Comparison of ENCODE assay signal across 26 cellular contexts in genomic region chr1:64195089-64195410, GRCh38. TPM values are rescaled to one million over a fixed set of nuclear protein-coding genes. Genes with fewer than 3 reads are reported as not detected.
DNase-seq lines count a peak whose midpoint lies in the region; ATAC-seq, FAIRE-seq and TF ChIP-seq lines count a peak whose summit lies in the region.
"Had no signal": no experiment of that assay in that cellular context is flagged by ENCODE, and none has a peak within 500 bp of the region (broad histone marks: within the 10 kb centered on the region; RNA-seq: fewer than 3 reads in every experiment).

No MANE protein-coding gene starts in this region.

- H3K27me3 Mint-ChIP-seq in GM23338 (ENCODE audit: insufficient read depth, low read depth, poor library complexity): no peaks in the 10 kb centered on the region
- H3K27me3 Mint-ChIP-seq in stimulated activated naive B cell treated with anti-CD40 and anti-IgM and Interleukin-4, amounts not matched to agents 10 μg/mL and 1 μg/mL and 100 μg/mL, for 72 hours: no peaks in the 10 kb centered on the region
- H3K27me3 Mint-ChIP-seq: CD4-positive, alpha-beta memory T cell; dendritic cell treated with granulocyte-macrophage colony-stimulating factor and Interleukin-4, amounts not matched to agents 40 ng/mL and 50 ng/mL, for 4 days; naive thymus-derived CD4-positive, alpha-beta T cell had no signal

- H3K4me1 ChIP-seq in GM23338 (ENCODE audit: insufficient read depth) (no peaks in the 10 kb centered on the region), K562 (replicated peaks in 1 of 2; ENCODE audit: control insufficient read depth in 2 of 2, insufficient read depth in 2 of 2, low read length in 2 of 2) (no peaks in the 10 kb centered on the region)
- H3K4me1 ChIP-seq: parathyroid adenoma, right lobe of liver, SJSA1 had no signal

- H3K4me3 ChIP-seq in GM23338: no peak overlapping the region
- no peak overlapping the region for H3K4me3 ChIP-seq in K562
- H3K4me3 ChIP-seq in fibroblast of villous mesenchyme (ENCODE audit: low read depth, low read length): no peak overlapping the region
- H3K4me3 ChIP-seq: heart right ventricle, right lobe of liver, SJSA1 had no signal

- no peak overlapping the region for H3K4me3 Mint-ChIP-seq in GM23338
- peak overlapping the region; percentile 10 to 11 for H3K4me3 Mint-ChIP-seq in stimulated activated naive B cell treated with anti-CD40 and anti-IgM and Interleukin-4, amounts not matched to agents 10 μg/mL and 1 μg/mL and 100 μg/mL, for 72 hours
- H3K4me3 Mint-ChIP-seq: CD4-positive, alpha-beta memory T cell; dendritic cell treated with granulocyte-macrophage colony-stimulating factor and Interleukin-4, amounts not matched to agents 40 ng/mL and 50 ng/mL, for 4 days; naive thymus-derived CD4-positive, alpha-beta T cell had no signal

- TF ChIP-seq CTCF in GM23338 (conservative IDR thresholded peaks at IDR 0.05; ENCODE audit: low read depth in 2 of 2) (no peak), K562 (IDR thresholded peaks at IDR 0.05 in 2 of 3, conservative IDR thresholded peaks at IDR 0.05 in 1 of 3; ENCODE audit: insufficient read depth in 2 of 3, low read depth in 1 of 3, low read length in 3 of 3) (no peak), fibroblast of villous mesenchyme (IDR thresholded peaks at IDR 0.05; ENCODE audit: insufficient read depth, low read depth, low read length) (no peak), omental fat pad (IDR thresholded peaks at IDR 0.05) (no peak)

- H3K36me3 ChIP-seq in GM23338 (ENCODE audit: insufficient read depth) (no peaks in the 10 kb centered on the region), K562 (ENCODE audit: control insufficient read depth, insufficient read depth, low read length) (no peaks in the 10 kb centered on the region)
- H3K36me3 ChIP-seq: heart right ventricle, right lobe of liver, SJSA1 had no signal

- TF ChIP-seq RAD21 in K562 (CRISPR knock-in tag; conservative IDR thresholded peaks at IDR 0.05 in 1 of 2, IDR thresholded peaks at IDR 0.05 in 1 of 2): no peak

- H3K9ac ChIP-seq in K562 (ENCODE audit: insufficient read depth in 1 of 2, low read depth in 2 of 2, low read length in 2 of 2): no peak overlapping the region
- H3K9ac ChIP-seq: parathyroid adenoma had no signal

- H3K9me3 Mint-ChIP-seq in GM23338: peaks cover 10% of the 10 kb centered on the region; the same call in 2 of the 3 replicates
- H3K9me3 Mint-ChIP-seq in stimulated activated naive B cell treated with anti-CD40 and anti-IgM and Interleukin-4, amounts not matched to agents 10 μg/mL and 1 μg/mL and 100 μg/mL, for 72 hours: peaks cover 0 to 8% of the 10 kb centered on the region in 2 donors
- H3K9me3 Mint-ChIP-seq: CD4-positive, alpha-beta memory T cell; dendritic cell treated with granulocyte-macrophage colony-stimulating factor and Interleukin-4, amounts not matched to agents 40 ng/mL and 50 ng/mL, for 4 days; naive thymus-derived CD4-positive, alpha-beta T cell had no signal

- in situ Hi-C loops in K562 (cut with MboI): no loop called here

- POLR2A ChIA-PET in K562 (lab: Yijun Ruan, JAX): no interaction called here

- H3K27ac Mint-ChIP-seq in GM23338: no peak overlapping the region
- H3K27ac Mint-ChIP-seq in stimulated activated naive B cell treated with anti-CD40 and anti-IgM and Interleukin-4, amounts not matched to agents 10 μg/mL and 1 μg/mL and 100 μg/mL, for 72 hours: peak overlapping the region; percentile 70
- H3K27ac Mint-ChIP-seq: CD4-positive, alpha-beta memory T cell; dendritic cell treated with granulocyte-macrophage colony-stimulating factor and Interleukin-4, amounts not matched to agents 40 ng/mL and 50 ng/mL, for 4 days; naive thymus-derived CD4-positive, alpha-beta T cell had no signal

- H3K36me3 Mint-ChIP-seq in GM23338 (ENCODE audit: low read depth): peaks cover 3% of the 10 kb centered on the region; the same call in 1 of the 3 replicates
- no peaks in the 10 kb centered on the region for H3K36me3 Mint-ChIP-seq in stimulated activated naive B cell treated with anti-CD40 and anti-IgM and Interleukin-4, amounts not matched to agents 10 μg/mL and 1 μg/mL and 100 μg/mL, for 72 hours
- H3K36me3 Mint-ChIP-seq: CD4-positive, alpha-beta memory T cell; naive thymus-derived CD4-positive, alpha-beta T cell had no signal

- H3K27me3 ChIP-seq in GM23338 (ENCODE audit: insufficient read depth) (no peaks in the 10 kb centered on the region), K562 (ENCODE audit: control insufficient read depth in 2 of 2, insufficient read depth in 2 of 2, low read length in 2 of 2) (peaks cover 0 to 5% of the 10 kb centered on the region in 2 experiments; a peak in 2 of 5 replicates)
- H3K27me3 ChIP-seq: heart right ventricle, right lobe of liver, SJSA1 had no signal

- no TSS peak for BruUV-seq in K562 (replicated peaks; lab: Mats Ljungman, UMichigan)

- 0 out of 2 replicates have a peak, but pooled peaks cover 10% of the 10 kb centered on the region for H3K9me2 ChIP-seq in GM23338 (ENCODE audit: insufficient read depth)

- FAIRE-seq in K562 (lab: Jason Lieb, UNC): peak; percentile 26
- FAIRE-seq: HTR-8/SVneo had no signal

- no peak overlapping the region for H3K27ac ChIP-seq in GM23338 (ENCODE audit: low read depth)
- no peak overlapping the region for H3K27ac ChIP-seq in K562 (ENCODE audit: extremely low read depth, low read depth, low read length)
- H3K27ac ChIP-seq: parathyroid adenoma, right lobe of liver, SJSA1 had no signal

- intact Hi-C loops in K562 (cut with micrococcal nuclease): no loop called here

- ATAC-seq in GM23338 (peak; percentile 47), K562 (no peak), HG02610 (IDR thresholded peaks at IDR 0.05; ENCODE audit: unreplicated experiment) (no peak), omental fat pad (ENCODE audit: low FRiP score) (no peak)
- peak; percentile 35 to 37 for ATAC-seq in stimulated activated naive B cell treated with anti-CD40 and anti-IgM and Interleukin-4, amounts not matched to agents 10 μg/mL and 1 μg/mL and 100 μg/mL, for 72 hours (replicated peaks)
- ATAC-seq: naive thymus-derived CD4-positive, alpha-beta T cell; right lobe of liver; stimulated activated naive CD8-positive, alpha-beta T cell treated with anti-CD3 and anti-CD28 coated beads, Interleukin-15, Interleukin-2, amounts not matched to agents 100 U/mL and 50 U/mL, for 24 hours had no signal

- no peak for TF ChIP-seq EP300 in K562 (IDR thresholded peaks at IDR 0.05; ENCODE audit: low read length)

- no peak overlapping the region for H3K4me2 ChIP-seq in GM23338
- H3K4me2 ChIP-seq in K562 (ENCODE audit: insufficient read depth, low read length): no peak overlapping the region

- no peak for DNase-seq in GM23338 (ENCODE audit: low spot score)
- DNase-seq in K562 (ENCODE audit: extremely low read depth in 1 of 4, low spot score in 3 of 4): no peak
- DNase-seq in fibroblast of villous mesenchyme (ENCODE audit: low read depth): peak; percentile 29
- no peak for DNase-seq in stimulated activated naive B cell treated with anti-CD40 and anti-IgM and Interleukin-4, amounts not matched to agents 10 μg/mL and 1 μg/mL and 100 μg/mL, for 72 hours
- DNase-seq in T-helper 9 cell: no peak
- no peak for DNase-seq in NAMALWA (ENCODE audit: low spot score)
- no peak for DNase-seq in omental fat pad (ENCODE audit: low spot score)
- DNase-seq: activated CD4-positive, alpha-beta T cell treated with anti-CD3 and anti-CD28 coated beads for 4 hours; activated naive CD4-positive, alpha-beta T cell; activated T-cell treated with anti-CD3 and anti-CD28 coated beads, Interleukin-2, amount 50 U/mL, for 48 hours; CD4-positive, alpha-beta memory T cell; heart right ventricle; naive thymus-derived CD4-positive, alpha-beta T cell; NCI-H524; NK-92 treated with Interleukin-12 subunit alpha and Interleukin-12 subunit beta, amount 100 ng/mL, for 24 hours; right lobe of liver; stimulated activated CD4-positive, alpha-beta T cell treated with anti-CD3 and anti-CD28 coated beads, Interleukin-4, amount 100 ng/mL, for 4 hours; stimulated activated naive CD8-positive, alpha-beta T cell treated with anti-CD3 and anti-CD28 coated beads, Interleukin-15, Interleukin-2, amounts not matched to agents 100 U/mL and 50 U/mL, for 24 hours; T-helper 2 cell had no signal

- WGBS in K562 (ENCODE audit: insufficient coverage, low coverage, missing lambda C conversion rate): 0% methylated on average over 1 of the region's 1 CpG

- CTCF ChIA-PET in K562 (lab: Yijun Ruan, JAX; ENCODE audit: low intra/inter-chr PET ratio): no interaction called here

- H3K4me1 Mint-ChIP-seq in GM23338: peaks cover 16% of the 10 kb centered on the region
- H3K4me1 Mint-ChIP-seq in stimulated activated naive B cell treated with anti-CD40 and anti-IgM and Interleukin-4, amounts not matched to agents 10 μg/mL and 1 μg/mL and 100 μg/mL, for 72 hours: peaks cover 9 to 19% of the 10 kb centered on the region in 2 donors
- H3K4me1 Mint-ChIP-seq: CD4-positive, alpha-beta memory T cell; naive thymus-derived CD4-positive, alpha-beta T cell had no signal

- H2AFZ ChIP-seq in GM23338 (no peak overlapping the region), K562 (ENCODE audit: low read depth, low read length) (no peak overlapping the region)
- H2AFZ ChIP-seq: parathyroid adenoma had no signal

- no peaks in the 10 kb centered on the region for H3K9me3 ChIP-seq in K562 (replicated peaks; ENCODE audit: control insufficient read depth, insufficient read depth, low read depth, low read length)
- H3K9me3 ChIP-seq: heart right ventricle, right lobe of liver, SJSA1 had no signal

- H4K20me1 ChIP-seq in GM23338 (replicated peaks; ENCODE audit: insufficient read depth) (no peaks in the 10 kb centered on the region), K562 (replicated peaks; ENCODE audit: control insufficient read depth, insufficient read depth, low read length) (no peaks in the 10 kb centered on the region)

- no peaks in the 10 kb centered on the region for H3F3A ChIP-seq in GM23338 (replicated peaks; ENCODE audit: low read depth)

- no peaks in the 10 kb centered on the region for H3K79me2 ChIP-seq in GM23338 (replicated peaks; ENCODE audit: insufficient read depth)
- H3K79me2 ChIP-seq in K562 (ENCODE audit: control insufficient read depth, insufficient read depth, low read length): no peaks in the 10 kb centered on the region
- H3K79me2 ChIP-seq: parathyroid adenoma had no signal

- TF ChIP-seq POLR2A in K562 (conservative IDR thresholded peaks at IDR 0.05): no peak

- no peaks in the 10 kb centered on the region for H3K9me1 ChIP-seq in K562 (ENCODE audit: control insufficient read depth, insufficient read depth, low read length)

RNA-seq across cellular contexts. Expression of gene UBE2U, which starts 8.4 kb away (rescaled TPM):
- total RNA-seq in GM23338 (2014; rRNA removed; shearing (Covaris generic)): not detected in 2 replicates
- not detected in 2 replicates for polyA plus RNA-seq in GM23338 (2016; fragmentation: Nextera tagmentation; extraction: Ambion mirVana)
- not detected in 2 replicates for total RNA-seq in K562 (2011; cell fraction: chromatin; rRNA removed; ENCODE audit: low replicate concordance)
- not detected in 2 replicates for total RNA-seq in K562 (2011; cell fraction: nucleolus; rRNA removed)
- not detected in 2 replicates for total RNA-seq in K562 (2011; cell fraction: nucleoplasm; rRNA removed)
- not detected in 2 replicates for total RNA-seq in K562 (2014; rRNA removed)
- total RNA-seq in K562 (2014; rRNA removed; fragmentation: Illumina TruSeq; extraction: Trizol): not detected in 2 replicates
- not detected in 2 replicates for total RNA-seq in K562 (2015; rRNA removed; fragmentation: Illumina TruSeq; extraction: Trizol)
- total RNA-seq in K562 (2021): not detected in 2 replicates
- not detected in 2 replicates for polyA plus RNA-seq in K562 (2011; rRNA removed)
- not detected in 2 replicates for polyA plus RNA-seq in K562 (2011; cell fraction: cytosol; rRNA removed)
- polyA plus RNA-seq in K562 (2011; cell fraction: nucleus; rRNA removed): not detected in 2 replicates
- polyA plus RNA-seq in K562 (2012): not detected in 2 replicates
- not detected in 2 replicates for polyA plus RNA-seq in K562 (2014; fragmentation: Illumina TruSeq; extraction: Trizol)
- not detected for polyA plus RNA-seq in K562 (2014; fragmentation: Nextera tagmentation; extraction: Ambion mirVana)
- not detected in 2 replicates for polyA plus RNA-seq in K562 (2014; rRNA removed)
- not detected in 2 replicates for polyA minus RNA-seq in K562 (2011; rRNA and poly(A)+ RNA removed)
- not detected in 2 replicates for polyA minus RNA-seq in K562 (2011; cell fraction: cytosol; rRNA and poly(A)+ RNA removed)
- polyA minus RNA-seq in K562 (2011; cell fraction: nucleus; rRNA and poly(A)+ RNA removed): not detected in 2 replicates
- total RNA-seq in fibroblast of villous mesenchyme: not detected in 2 replicates
- total RNA-seq in omental fat pad: not detected
- total RNA-seq: CD4-positive, alpha-beta memory T cell; naive thymus-derived CD4-positive, alpha-beta T cell; right lobe of liver; RPMI7951; SJSA1 had no signal
- polyA plus RNA-seq: CD4-positive, alpha-beta memory T cell; heart right ventricle; naive thymus-derived CD4-positive, alpha-beta T cell; thymus had no signal

Comparison
In these comparisons a context has a peak if more than half of its experiments do, and no peak if none do; other contexts are left out.
1. ATAC-seq: peak in GM23338 (single experiment) and stimulated activated naive B cell treated with anti-CD40 and anti-IgM and Interleukin-4, amounts not matched to agents 10 μg/mL and 1 μg/mL and 100 μg/mL, for 72 hours (2 of 2); none in K562 (single experiment), HG02610 (single experiment) and omental fat pad (single experiment).